Comparison of ENCODE assay signal across 20 cellular contexts in genomic region chr11:58649623-58650022, GRCh38.
"Had no signal": no experiment of that assay in that cellular context is flagged by ENCODE, and none has a peak within 500 bp of the region (broad histone marks: within the 10 kb centered on the region; RNA-seq: fewer than 3 reads in every experiment).

No MANE protein-coding gene starts in this region.

- DNase-seq: dermis blood vessel endothelial cell; dorsolateral prefrontal cortex; effector CD4-positive, alpha-beta T cell; effector memory CD4-positive, alpha-beta T cell; foreskin keratinocyte; gastrocnemius medialis; glutamatergic neuron; head of caudate nucleus; heart right ventricle; hippocampal formation; left cardiac atrium; left lung; left ventricle myocardium superior; lower lobe of right lung; mesenchymal stem cell; mucosa of descending colon; naive B cell; naive thymus-derived CD8-positive, alpha-beta T cell had no signal

- H3K36me3 ChIP-seq: esophagus muscularis mucosa, gastrocnemius medialis, heart right ventricle, left lung, lower lobe of right lung had no signal

- H3K9me3 ChIP-seq: esophagus muscularis mucosa, gastrocnemius medialis, lower lobe of right lung had no signal

- H3K4me1 ChIP-seq: foreskin keratinocyte, gastrocnemius medialis, left lung, lower lobe of right lung had no signal

- H3K4me3 ChIP-seq: coronary artery, dorsolateral prefrontal cortex, esophagus muscularis mucosa, gastrocnemius medialis, heart right ventricle, left lung, lower lobe of right lung, mucosa of descending colon had no signal

- H3K27me3 ChIP-seq: esophagus muscularis mucosa, foreskin keratinocyte, gastrocnemius medialis, heart right ventricle, left lung had no signal

- ATAC-seq: foreskin keratinocyte; gastrocnemius medialis; heart right ventricle; left cardiac atrium; left lung; left ventricle myocardium superior; lower lobe of right lung; mucosa of descending colon; naive thymus-derived CD8-positive, alpha-beta T cell had no signal

- H3K27ac ChIP-seq: coronary artery, dorsolateral prefrontal cortex, esophagus muscularis mucosa, foreskin keratinocyte, gastrocnemius medialis, heart right ventricle, left lung, lower lobe of right lung had no signal
